ENCODE assay signal across 3 cellular contexts in genomic region chr9:35912791-35913400, GRCh38.
TF ChIP-seq lines count a peak whose summit lies in the region.

No MANE protein-coding gene starts in this region.

TF ChIP-seq in Ishikawa, 13 proteins besides CTCF, POLR2A, EP300 and RAD21:
- TF ChIP-seq NFIC (IDR thresholded peaks at IDR 0.05) (no peak; the same call in 1 of the 2 replicates), ZBTB7A (IDR thresholded peaks at IDR 0.05; ENCODE audit: low read depth) (peak; percentile 54; the same call in 1 of the 2 replicates)

TF ChIP-seq in K562, 482 proteins besides CTCF, POLR2A, EP300 and RAD21:
- TF ChIP-seq EHMT2 (IDR thresholded peaks at IDR 0.05) (no peak), ZNF717 (CRISPR knock-in tag; IDR thresholded peaks at IDR 0.05) (no peak), CHD4 (IDR thresholded peaks at IDR 0.05; ENCODE audit: insufficient read depth, insufficient replicate concordance, low read depth, low read length, poor library complexity, severe bottlenecking) (no peak), MEF2D (tag; conservative IDR thresholded peaks at IDR 0.05; ENCODE audit: low read depth) (no peak), HEY1 (CRISPR knock-in tag; IDR thresholded peaks at IDR 0.05; ENCODE audit: borderline replicate concordance) (no peak), NCOA4 (IDR thresholded peaks at IDR 0.05; ENCODE audit: partially characterized antibody) (no peak), ZNF24 (IDR thresholded peaks at IDR 0.05) (peak; percentile 34; the same call in 1 of the 2 replicates), MTA2 (IDR thresholded peaks at IDR 0.05; ENCODE audit: low read depth) (no peak)

TF ChIP-seq in liver, 16 proteins besides CTCF, POLR2A, EP300 and RAD21:
- TF ChIP-seq RXRA (IDR thresholded peaks at IDR 0.05) = peak in 1 of 2 donors; percentile 55
- TF ChIP-seq FOXA2 (IDR thresholded peaks at IDR 0.05) = peak; percentile 86
- TF ChIP-seq HNF4A (conservative IDR thresholded peaks at IDR 0.05) = peak in 1 of 2 donors; percentile 72
- TF ChIP-seq EGR1 (IDR thresholded peaks at IDR 0.05; ENCODE audit: low read depth in 2 of 2) = no peak
